1 cellular context compared by ENCODE assay signal in genomic region chr5:36573441-36573840, GRCh38.
A peak's percentile ranks its signal among the peaks of the same experiment; 100 is the strongest.
TF ChIP-seq lines count a peak whose summit lies in the region.

No MANE protein-coding gene starts in this region.

TF ChIP-seq in HEK293, 187 proteins besides CTCF, POLR2A, EP300 and RAD21 (continued from another document):
- TF ChIP-seq REST (tag by site-specific recombination; IDR thresholded peaks at IDR 0.05) (no peak), SALL2 (tag by site-specific recombination; IDR thresholded peaks at IDR 0.05; ENCODE audit: borderline replicate concordance) (no peak), PRDM4 (tag by site-specific recombination; IDR thresholded peaks at IDR 0.05) (no peak), ZBTB8A (tag by site-specific recombination; IDR thresholded peaks at IDR 0.05) (no peak), INSM2 (tag by site-specific recombination; IDR thresholded peaks at IDR 0.05) (no peak), ZNF350 (tag by site-specific recombination; IDR thresholded peaks at IDR 0.05) (no peak), ZNF174 (tag by site-specific recombination; IDR thresholded peaks at IDR 0.05) (no peak), ZNF677 (tag by site-specific recombination; IDR thresholded peaks at IDR 0.05) (no peak), ZNF398 (tag by site-specific recombination; IDR thresholded peaks at IDR 0.05) (no peak), SCRT2 (tag by site-specific recombination; IDR thresholded peaks at IDR 0.05) (peak; percentile 75), ZFHX2 (tag by site-specific recombination; conservative IDR thresholded peaks at IDR 0.05) (no peak), ZNF221 (tag by site-specific recombination; IDR thresholded peaks at IDR 0.05; ENCODE audit: borderline replicate concordance) (no peak), ZNF555 (tag by site-specific recombination; conservative IDR thresholded peaks at IDR 0.05) (no peak)
